2 cellular contexts compared by ENCODE assay signal in the genomic region with DNA sequence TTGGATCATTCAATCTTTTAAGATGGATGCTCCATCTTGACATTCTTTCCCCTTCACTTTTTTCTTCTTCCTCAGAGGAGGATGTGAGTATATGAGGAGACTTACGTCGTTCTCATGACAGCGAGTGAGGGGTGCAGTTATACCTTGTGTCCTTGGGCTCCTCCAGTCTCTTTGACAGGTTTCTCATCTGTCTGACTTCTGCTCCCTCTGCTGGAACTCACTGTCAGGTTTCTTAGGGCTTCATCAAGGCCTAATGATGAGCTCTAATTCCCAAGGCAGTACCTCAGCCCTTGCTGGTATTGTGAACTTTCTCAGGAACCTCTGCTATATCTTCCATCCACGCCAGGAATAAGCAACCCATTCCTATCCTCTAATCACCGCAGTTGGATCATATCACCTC.
TF ChIP-seq lines count a peak whose summit lies in the region.

No MANE protein-coding gene starts in this region.

TF ChIP-seq in GM23338, 12 proteins besides CTCF, POLR2A, EP300 and RAD21 (continues in another document):
- TF ChIP-seq ZNF331 (CRISPR knock-in tag; IDR thresholded peaks at IDR 0.05; ENCODE audit: low read depth) (no peak), JUNB (IDR thresholded peaks at IDR 0.05; ENCODE audit: unreplicated experiment) (no peak), POLR2AphosphoS5 (IDR thresholded peaks at IDR 0.05; ENCODE audit: low read depth) (no peak), EZH2phosphoT487 (IDR thresholded peaks at IDR 0.05; ENCODE audit: unreplicated experiment) (no peak), STAT1 (IDR thresholded peaks at IDR 0.05; ENCODE audit: unreplicated experiment) (no peak), ZNF114 (CRISPR knock-in tag; IDR thresholded peaks at IDR 0.05) (no peak), CREB1 (CRISPR knock-in tag; IDR thresholded peaks at IDR 0.05; ENCODE audit: low read depth) (no peak), NANOG (IDR thresholded peaks at IDR 0.05; ENCODE audit: borderline replicate concordance) (no peak), EZH2 (IDR thresholded peaks at IDR 0.05; ENCODE audit: low read depth, unreplicated experiment) (no peak)
- TF ChIP-seq, protein P1, sequence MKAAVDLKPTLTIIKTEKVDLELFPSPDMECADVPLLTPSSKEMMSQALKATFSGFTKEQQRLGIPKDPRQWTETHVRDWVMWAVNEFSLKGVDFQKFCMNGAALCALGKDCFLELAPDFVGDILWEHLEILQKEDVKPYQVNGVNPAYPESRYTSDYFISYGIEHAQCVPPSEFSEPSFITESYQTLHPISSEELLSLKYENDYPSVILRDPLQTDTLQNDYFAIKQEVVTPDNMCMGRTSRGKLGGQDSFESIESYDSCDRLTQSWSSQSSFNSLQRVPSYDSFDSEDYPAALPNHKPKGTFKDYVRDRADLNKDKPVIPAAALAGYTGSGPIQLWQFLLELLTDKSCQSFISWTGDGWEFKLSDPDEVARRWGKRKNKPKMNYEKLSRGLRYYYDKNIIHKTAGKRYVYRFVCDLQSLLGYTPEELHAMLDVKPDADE (IDR thresholded peaks at IDR 0.05): no peak
- TF ChIP-seq, protein P2, sequence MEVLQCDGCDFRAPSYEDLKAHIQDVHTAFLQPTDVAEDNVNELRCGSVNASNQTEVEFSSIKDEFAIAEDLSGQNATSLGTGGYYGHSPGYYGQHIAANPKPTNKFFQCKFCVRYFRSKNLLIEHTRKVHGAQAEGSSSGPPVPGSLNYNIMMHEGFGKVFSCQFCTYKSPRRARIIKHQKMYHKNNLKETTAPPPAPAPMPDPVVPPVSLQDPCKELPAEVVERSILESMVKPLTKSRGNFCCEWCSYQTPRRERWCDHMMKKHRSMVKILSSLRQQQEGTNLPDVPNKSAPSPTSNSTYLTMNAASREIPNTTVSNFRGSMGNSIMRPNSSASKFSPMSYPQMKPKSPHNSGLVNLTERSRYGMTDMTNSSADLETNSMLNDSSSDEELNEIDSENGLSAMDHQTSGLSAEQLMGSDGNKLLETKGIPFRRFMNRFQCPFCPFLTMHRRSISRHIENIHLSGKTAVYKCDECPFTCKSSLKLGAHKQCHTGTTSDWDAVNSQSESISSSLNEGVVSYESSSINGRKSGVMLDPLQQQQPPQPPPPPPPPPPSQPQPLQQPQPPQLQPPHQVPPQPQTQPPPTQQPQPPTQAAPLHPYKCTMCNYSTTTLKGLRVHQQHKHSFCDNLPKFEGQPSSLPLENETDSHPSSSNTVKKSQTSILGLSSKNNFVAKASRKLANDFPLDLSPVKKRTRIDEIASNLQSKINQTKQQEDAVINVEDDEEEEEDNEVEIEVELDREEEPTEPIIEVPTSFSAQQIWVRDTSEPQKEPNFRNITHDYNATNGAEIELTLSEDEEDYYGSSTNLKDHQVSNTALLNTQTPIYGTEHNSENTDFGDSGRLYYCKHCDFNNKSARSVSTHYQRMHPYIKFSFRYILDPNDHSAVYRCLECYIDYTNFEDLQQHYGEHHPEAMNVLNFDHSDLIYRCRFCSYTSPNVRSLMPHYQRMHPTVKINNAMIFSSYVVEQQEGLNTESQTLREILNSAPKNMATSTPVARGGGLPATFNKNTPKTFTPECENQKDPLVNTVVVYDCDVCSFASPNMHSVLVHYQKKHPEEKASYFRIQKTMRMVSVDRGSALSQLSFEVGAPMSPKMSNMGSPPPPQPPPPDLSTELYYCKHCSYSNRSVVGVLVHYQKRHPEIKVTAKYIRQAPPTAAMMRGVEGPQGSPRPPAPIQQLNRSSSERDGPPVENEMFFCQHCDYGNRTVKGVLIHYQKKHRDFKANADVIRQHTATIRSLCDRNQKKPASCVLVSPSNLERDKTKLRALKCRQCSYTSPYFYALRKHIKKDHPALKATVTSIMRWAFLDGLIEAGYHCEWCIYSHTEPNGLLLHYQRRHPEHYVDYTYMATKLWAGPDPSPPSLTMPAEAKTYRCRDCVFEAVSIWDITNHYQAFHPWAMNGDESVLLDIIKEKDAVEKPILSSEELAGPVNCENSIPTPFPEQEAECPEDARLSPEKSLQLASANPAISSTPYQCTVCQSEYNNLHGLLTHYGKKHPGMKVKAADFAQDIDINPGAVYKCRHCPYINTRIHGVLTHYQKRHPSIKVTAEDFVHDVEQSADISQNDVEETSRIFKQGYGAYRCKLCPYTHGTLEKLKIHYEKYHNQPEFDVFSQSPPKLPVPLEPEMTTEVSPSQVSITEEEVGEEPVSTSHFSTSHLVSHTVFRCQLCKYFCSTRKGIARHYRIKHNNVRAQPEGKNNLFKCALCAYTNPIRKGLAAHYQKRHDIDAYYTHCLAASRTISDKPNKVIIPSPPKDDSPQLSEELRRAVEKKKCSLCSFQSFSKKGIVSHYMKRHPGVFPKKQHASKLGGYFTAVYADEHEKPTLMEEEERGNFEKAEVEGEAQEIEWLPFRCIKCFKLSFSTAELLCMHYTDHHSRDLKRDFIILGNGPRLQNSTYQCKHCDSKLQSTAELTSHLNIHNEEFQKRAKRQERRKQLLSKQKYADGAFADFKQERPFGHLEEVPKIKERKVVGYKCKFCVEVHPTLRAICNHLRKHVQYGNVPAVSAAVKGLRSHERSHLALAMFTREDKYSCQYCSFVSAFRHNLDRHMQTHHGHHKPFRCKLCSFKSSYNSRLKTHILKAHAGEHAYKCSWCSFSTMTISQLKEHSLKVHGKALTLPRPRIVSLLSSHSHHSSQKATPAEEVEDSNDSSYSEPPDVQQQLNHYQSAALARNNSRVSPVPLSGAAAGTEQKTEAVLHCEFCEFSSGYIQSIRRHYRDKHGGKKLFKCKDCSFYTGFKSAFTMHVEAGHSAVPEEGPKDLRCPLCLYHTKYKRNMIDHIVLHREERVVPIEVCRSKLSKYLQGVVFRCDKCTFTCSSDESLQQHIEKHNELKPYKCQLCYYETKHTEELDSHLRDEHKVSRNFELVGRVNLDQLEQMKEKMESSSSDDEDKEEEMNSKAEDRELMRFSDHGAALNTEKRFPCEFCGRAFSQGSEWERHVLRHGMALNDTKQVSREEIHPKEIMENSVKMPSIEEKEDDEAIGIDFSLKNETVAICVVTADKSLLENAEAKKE (CRISPR knock-in tag; IDR thresholded peaks at IDR 0.05): no peak

TF ChIP-seq in H1, 55 proteins besides CTCF, POLR2A, EP300 and RAD21:
- TF ChIP-seq, protein P3, sequence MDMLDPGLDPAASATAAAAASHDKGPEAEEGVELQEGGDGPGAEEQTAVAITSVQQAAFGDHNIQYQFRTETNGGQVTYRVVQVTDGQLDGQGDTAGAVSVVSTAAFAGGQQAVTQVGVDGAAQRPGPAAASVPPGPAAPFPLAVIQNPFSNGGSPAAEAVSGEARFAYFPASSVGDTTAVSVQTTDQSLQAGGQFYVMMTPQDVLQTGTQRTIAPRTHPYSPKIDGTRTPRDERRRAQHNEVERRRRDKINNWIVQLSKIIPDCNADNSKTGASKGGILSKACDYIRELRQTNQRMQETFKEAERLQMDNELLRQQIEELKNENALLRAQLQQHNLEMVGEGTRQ (IDR thresholded peaks at IDR 0.05; ENCODE audit: low read length): no peak
- TF ChIP-seq EZH2 (IDR thresholded peaks at IDR 0.05; ENCODE audit: low read depth, low read length, severe bottlenecking): no peak
- TF ChIP-seq GTF2F1 (IDR thresholded peaks at IDR 0.05; ENCODE audit: borderline replicate concordance, low read depth, low read length): no peak
- no peak for TF ChIP-seq TAF1 (IDR thresholded peaks at IDR 0.05; ENCODE audit: low read depth, low read length)
- TF ChIP-seq SP2 (IDR thresholded peaks at IDR 0.05; ENCODE audit: low read length): no peak
- TF ChIP-seq PHF8 (conservative IDR thresholded peaks at IDR 0.05; ENCODE audit: low read depth, low read length): no peak
- TF ChIP-seq ASH2L (IDR thresholded peaks at IDR 0.05; ENCODE audit: low read length): no peak
- TF ChIP-seq YY1 (IDR thresholded peaks at IDR 0.05; ENCODE audit: low read depth, low read length): no peak
- TF ChIP-seq CBX5 (IDR thresholded peaks at IDR 0.05; ENCODE audit: low read depth, low read length): no peak
- no peak for TF ChIP-seq CHD1 (IDR thresholded peaks at IDR 0.05; ENCODE audit: low read depth, low read length)
- TF ChIP-seq CEBPB (IDR thresholded peaks at IDR 0.05; ENCODE audit: low read depth, low read length): no peak
- TF ChIP-seq BRCA1 (IDR thresholded peaks at IDR 0.05; ENCODE audit: low read depth, low read length): no peak
- TF ChIP-seq MAFK (IDR thresholded peaks at IDR 0.05; ENCODE audit: low read depth, low read length): no peak
TF ChIP-seq in H1: peak in this region for 0.
